In the genomic region with DNA sequence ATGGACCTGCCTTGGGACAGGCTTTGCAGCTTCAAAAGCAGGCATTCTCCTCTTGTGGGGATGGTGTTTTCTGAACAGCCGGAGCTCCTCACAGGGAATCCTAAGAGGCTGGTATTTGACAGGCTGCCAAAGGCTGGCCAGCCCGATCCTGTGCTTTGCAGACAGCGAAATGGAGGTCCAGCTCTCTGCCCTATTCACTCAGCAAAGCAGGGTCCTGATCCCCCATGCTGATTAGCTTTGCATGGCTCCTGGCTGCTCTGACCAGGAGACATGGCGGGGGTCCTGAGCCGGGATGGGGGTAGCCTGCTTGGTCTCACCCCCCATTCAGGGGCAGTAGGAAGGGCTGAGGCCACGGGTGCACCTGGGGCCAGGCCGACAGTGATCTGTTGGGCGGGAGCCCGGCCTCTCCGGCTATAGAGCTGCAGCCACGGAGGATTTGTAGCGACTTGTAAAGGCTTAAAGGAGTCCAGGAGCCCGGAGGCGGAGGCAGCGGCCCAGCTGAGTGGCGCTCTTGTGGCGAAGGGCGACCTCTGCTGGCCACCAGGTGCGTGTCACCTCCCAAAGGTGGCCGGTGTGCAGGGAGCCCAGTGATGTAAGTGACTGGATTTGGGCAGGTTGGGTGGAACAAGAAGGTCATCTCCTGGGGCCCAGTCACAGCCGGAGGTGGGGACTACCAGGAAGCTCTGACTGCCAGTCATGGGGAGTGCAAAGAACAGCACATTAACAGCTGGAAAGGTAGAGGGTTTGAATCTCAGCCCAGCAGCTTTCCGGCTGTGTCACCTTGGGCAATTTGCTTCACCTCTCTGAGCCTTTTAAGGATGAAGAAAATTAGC, we compare ENCODE assay signal across 8 cellular contexts.
A peak's percentile ranks its signal among the peaks of the same experiment; 100 is the strongest.
DNase-seq lines count a peak whose midpoint lies in the region; ATAC-seq and TF ChIP-seq lines count a peak whose summit lies in the region.

No MANE protein-coding gene starts in this region.

- peaks cover 0 to 5% (median 0%) of the 10 kb centered on the region in 4 donors for H3K36me3 ChIP-seq in sigmoid colon

- peak; percentile 80 for DNase-seq in GM10266 (ENCODE audit: extremely low spot score)
- peak; percentile 78 for DNase-seq in NCI-H146 (lab: John Stamatoyannopoulos, UW)
- DNase-seq in T1000 (lab: John Stamatoyannopoulos, UW) = peak; percentile 72
- peak; percentile 93 for DNase-seq in astrocyte of the hippocampus (ENCODE audit: low read depth, low spot score)
- DNase-seq in hippocampal formation (lab: John Stamatoyannopoulos, UW) = peak; percentile 60 to 81
- DNase-seq in sigmoid colon = peak; percentile 95

- peak overlapping the region; percentile 78 to 86 (median 80) for H3K27ac ChIP-seq in sigmoid colon

- H3K4me1 ChIP-seq in sigmoid colon = peaks cover 0 to 51% (median 48%) of the 10 kb centered on the region in 4 donors

- TF ChIP-seq CTCF in GM10266 (IDR thresholded peaks at IDR 0.05; ENCODE audit: control insufficient read depth, insufficient read depth, low read depth, missing control alignments) (peak; percentile 98), sigmoid colon (IDR thresholded peaks at IDR 0.05) (peak; percentile 92 to 97 (median 94))

- 17 to 19% methylated on average over 22 of the region's 22 CpGs for WGBS in sigmoid colon, 2 donors

- ATAC-seq in HG02588 (IDR thresholded peaks at IDR 0.05; ENCODE audit: unreplicated experiment) = peak; percentile 80
- ATAC-seq in GM18519 (IDR thresholded peaks at IDR 0.05; ENCODE audit: low FRiP score, unreplicated experiment) = no peak

- intact Hi-C loops in sigmoid colon (cut with DNase I) = loop anchor here (1.0 to 5.0 kb wide), 5 partner anchors 126 to 1148 kb away; no protein-coding TSS in a partner anchor

- TF ChIP-seq POLR2A in sigmoid colon (IDR thresholded peaks at IDR 0.05) = no peak

- no peaks in the 10 kb centered on the region for H3K27me3 ChIP-seq in sigmoid colon

- TF ChIP-seq EP300 in sigmoid colon (IDR thresholded peaks at IDR 0.05) = peak in 1 of 4 donors; percentile 17

- no peak overlapping the region for H3K4me3 ChIP-seq in sigmoid colon

- H3K9me3 ChIP-seq in sigmoid colon = no peaks in the 10 kb centered on the region
